1 cellular context compared by ENCODE assay signal in genomic region chr11:69638941-69639681, GRCh38.
TF ChIP-seq lines count a peak whose summit lies in the region.

No MANE protein-coding gene starts in this region.

TF ChIP-seq in HEK293, 187 proteins besides CTCF, POLR2A, EP300 and RAD21 (continued from another document):
- TF ChIP-seq ZNF704 (tag by site-specific recombination; IDR thresholded peaks at IDR 0.05), result no peak
- TF ChIP-seq ZNF585B (tag by site-specific recombination; IDR thresholded peaks at IDR 0.05), result no peak
- no peak for TF ChIP-seq ZNF843 (tag by site-specific recombination; IDR thresholded peaks at IDR 0.05)
- TF ChIP-seq BCL11B (tag by site-specific recombination; IDR thresholded peaks at IDR 0.05; ENCODE audit: low read depth), result peak; percentile 25; the same call in 1 of the 2 replicates
- TF ChIP-seq ZNF701 (tag by site-specific recombination; IDR thresholded peaks at IDR 0.05), result no peak
- TF ChIP-seq ZNF391 (tag by site-specific recombination; IDR thresholded peaks at IDR 0.05; ENCODE audit: borderline replicate concordance, low read depth), result no peak
- peak; percentile 59 for TF ChIP-seq SP2 (tag by site-specific recombination; IDR thresholded peaks at IDR 0.05)
- TF ChIP-seq ZNF544 (tag by site-specific recombination; IDR thresholded peaks at IDR 0.05), result no peak
- peak; percentile 86 for TF ChIP-seq PATZ1 (tag by site-specific recombination; IDR thresholded peaks at IDR 0.05)
- TF ChIP-seq ZNF362 (tag by site-specific recombination; IDR thresholded peaks at IDR 0.05), result no peak
- peak; percentile 44; the same call in 1 of the 2 replicates for TF ChIP-seq IKZF3 (tag by site-specific recombination; IDR thresholded peaks at IDR 0.05)
- TF ChIP-seq ZBTB48 (tag by site-specific recombination; IDR thresholded peaks at IDR 0.05), result peak; percentile 66
- TF ChIP-seq ZNF23 (tag by site-specific recombination; IDR thresholded peaks at IDR 0.05; ENCODE audit: borderline replicate concordance), result no peak
- peak; percentile 67; the same call in 1 of the 2 replicates for TF ChIP-seq ZFHX2 (tag by site-specific recombination; conservative IDR thresholded peaks at IDR 0.05)
- no peak for TF ChIP-seq PRDM6 (tag by site-specific recombination; IDR thresholded peaks at IDR 0.05)
- 0 out of 2 replicates have a peak, but pooled peaks have one; percentile 34 for TF ChIP-seq KLF10 (tag by site-specific recombination; IDR thresholded peaks at IDR 0.05)
- peak; percentile 63; the same call in 1 of the 2 replicates for TF ChIP-seq ZNF692 (tag by site-specific recombination; IDR thresholded peaks at IDR 0.05)
- 0 out of 2 replicates have a peak, but pooled peaks have one; percentile 29 for TF ChIP-seq SP7 (tag by site-specific recombination; IDR thresholded peaks at IDR 0.05)
- no peak for TF ChIP-seq ZNF629 (tag by site-specific recombination; IDR thresholded peaks at IDR 0.05)
- TF ChIP-seq ZNF654 (tag by site-specific recombination; IDR thresholded peaks at IDR 0.05; ENCODE audit: low read depth), result no peak
- peak; percentile 54 for TF ChIP-seq GLIS2 (tag by site-specific recombination; IDR thresholded peaks at IDR 0.05)
- TF ChIP-seq ZNF777 (tag by site-specific recombination; IDR thresholded peaks at IDR 0.05; ENCODE audit: borderline replicate concordance), result peak; percentile 50; the same call in 1 of the 2 replicates
- TF ChIP-seq ZNF600 (tag by site-specific recombination; IDR thresholded peaks at IDR 0.05), result peak; percentile 66; the same call in 1 of the 2 replicates
- TF ChIP-seq ZBTB20 (tag by site-specific recombination; IDR thresholded peaks at IDR 0.05), result peak; percentile 61; the same call in 1 of the 2 replicates
- TF ChIP-seq ZBTB17 (tag by site-specific recombination; IDR thresholded peaks at IDR 0.05), result peak; percentile 41; the same call in 1 of the 2 replicates
- TF ChIP-seq ZNF416 (tag by site-specific recombination; IDR thresholded peaks at IDR 0.05), result no peak
- peak; percentile 49; the same call in 1 of the 2 replicates for TF ChIP-seq KLF1 (tag by site-specific recombination; IDR thresholded peaks at IDR 0.05)
- 0 out of 2 replicates have a peak, but pooled peaks have one; percentile 30 for TF ChIP-seq ZNF335 (tag by site-specific recombination; conservative IDR thresholded peaks at IDR 0.05)
- peak; percentile 45; the same call in 1 of the 2 replicates for TF ChIP-seq ZNF398 (tag by site-specific recombination; IDR thresholded peaks at IDR 0.05)
- no peak for TF ChIP-seq GLI2 (tag by site-specific recombination; IDR thresholded peaks at IDR 0.05; ENCODE audit: borderline replicate concordance, low read depth)
- TF ChIP-seq ZNF473 (tag by site-specific recombination; IDR thresholded peaks at IDR 0.05), result no peak
- no peak for TF ChIP-seq ZNF184 (tag by site-specific recombination; IDR thresholded peaks at IDR 0.05)
- no peak for TF ChIP-seq ZNF426 (tag by site-specific recombination; IDR thresholded peaks at IDR 0.05)
- no peak for TF ChIP-seq ZNF324 (tag by site-specific recombination; IDR thresholded peaks at IDR 0.05)
